Comparison of ENCODE assay signal across 13 cellular contexts in the genomic region with DNA sequence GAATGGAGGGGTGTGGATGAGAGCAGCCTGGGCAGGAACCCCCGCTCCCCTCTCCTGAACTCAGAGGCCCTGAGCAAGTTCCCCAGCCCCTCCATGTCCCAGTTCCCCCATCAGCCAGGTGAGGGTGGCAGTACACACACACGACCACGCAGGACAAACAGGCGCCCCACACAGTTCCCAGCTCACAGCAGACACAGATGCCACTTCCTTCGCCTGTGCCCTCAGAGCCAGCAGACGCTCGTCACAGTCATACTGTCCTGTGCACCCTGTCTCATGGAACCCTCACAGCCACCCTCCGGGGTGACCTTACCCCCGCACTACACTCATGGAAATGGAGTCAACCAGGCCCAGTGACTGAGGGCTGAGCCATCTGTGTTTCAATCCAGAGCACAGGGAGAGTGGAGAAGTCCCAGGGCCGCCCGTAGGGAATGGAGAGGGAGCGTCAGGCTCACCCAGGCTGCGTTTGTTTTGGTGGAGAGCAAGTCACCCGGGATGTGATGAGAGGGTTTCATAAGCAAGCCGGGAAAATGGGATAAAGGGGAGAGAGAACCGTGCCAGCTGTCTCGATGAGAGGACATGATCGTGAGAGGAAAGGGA. TPM values are rescaled to one million over a fixed set of nuclear protein-coding genes. Genes with fewer than 3 reads are reported as not detected.
A peak's percentile ranks its signal among the peaks of the same experiment; 100 is the strongest.
DNase-seq lines count a peak whose midpoint lies in the region; ATAC-seq, FAIRE-seq and TF ChIP-seq lines count a peak whose summit lies in the region.
"Had no signal": no experiment of that assay in that cellular context is flagged by ENCODE, and none has a peak within 500 bp of the region (broad histone marks: within the 10 kb centered on the region; RNA-seq: fewer than 3 reads in every experiment).

No MANE protein-coding gene starts in this region.

- H3K4me3 ChIP-seq in CD8-positive, alpha-beta T cell (ENCODE audit: low read depth, low read length): no peak overlapping the region
- H3K4me3 ChIP-seq in heart left ventricle (no peak overlapping the region), thyroid gland (replicated peaks in 1 of 3) (no peak overlapping the region)
- H3K4me3 ChIP-seq: prostate gland had no signal

- no peak overlapping the region for H3K4me3 Mint-ChIP-seq in CD8-positive, alpha-beta T cell
- no peak overlapping the region for H3K4me3 Mint-ChIP-seq in T-helper 17 cell
- no peak overlapping the region for H3K4me3 Mint-ChIP-seq in neural crest cell

- intact Hi-C loops in CD8-positive, alpha-beta T cell (cut with DNase I, micrococcal nuclease): no loop called here
- intact Hi-C loops in heart left ventricle (cut with DNase I) (no loop called here), thyroid gland (cut with DNase I) (no loop called here)

- peaks cover 50% of the 10 kb centered on the region for H3K36me3 ChIP-seq in CD8-positive, alpha-beta T cell (ENCODE audit: insufficient read depth, low read length)
- H3K36me3 ChIP-seq in heart left ventricle (peaks cover 0 to 79% (median 66%) of the 10 kb centered on the region in 9 donors), thyroid gland (peaks cover 12 to 16% of the 10 kb centered on the region in 2 donors)
- H3K36me3 ChIP-seq: prostate gland had no signal

- no peak for TF ChIP-seq POLR2A in heart left ventricle (IDR thresholded peaks at IDR 0.05)
- no peak for TF ChIP-seq POLR2A in thyroid gland (IDR thresholded peaks at IDR 0.05)
- no peak for TF ChIP-seq POLR2A in H54 (IDR thresholded peaks at IDR 0.05; ENCODE audit: low read depth, low read length)

- H3K27me3 ChIP-seq in CD8-positive, alpha-beta T cell (ENCODE audit: insufficient read depth, low read length): no peaks in the 10 kb centered on the region
- H3K27me3 ChIP-seq in heart left ventricle: no peaks in the 10 kb centered on the region
- no peaks in the 10 kb centered on the region for H3K27me3 ChIP-seq in thyroid gland

- no peak for ATAC-seq in CD8-positive, alpha-beta T cell
- no peak for ATAC-seq in T-helper 17 cell
- ATAC-seq in heart left ventricle: peak in 3 of 4 donors; percentile 28 to 44 (median 31)
- no peak for ATAC-seq in HG03039 (IDR thresholded peaks at IDR 0.05; ENCODE audit: unreplicated experiment)

- 62 to 80% (median 78%) methylated on average over 15 to 18 of the region's 18 CpGs for WGBS in heart left ventricle, 4 donors
- 83 to 84% methylated on average over 18 of the region's 18 CpGs for WGBS in thyroid gland, 2 donors

- TF ChIP-seq CTCF in CD8-positive, alpha-beta T cell (IDR thresholded peaks at IDR 0.05): no peak
- TF ChIP-seq CTCF in heart left ventricle (IDR thresholded peaks at IDR 0.05) (no peak), neural crest cell (conservative IDR thresholded peaks at IDR 0.05) (no peak), thyroid gland (IDR thresholded peaks at IDR 0.05) (no peak)

- H3K27ac Mint-ChIP-seq in CD8-positive, alpha-beta T cell: peak overlapping the region; percentile 80
- H3K27ac Mint-ChIP-seq in T-helper 17 cell (peak overlapping the region; percentile 93), neural crest cell (ENCODE audit: unreplicated experiment) (peak overlapping the region; percentile 65)

- H3K27me3 Mint-ChIP-seq in CD8-positive, alpha-beta T cell (ENCODE audit: low read depth): no peaks in the 10 kb centered on the region
- H3K27me3 Mint-ChIP-seq in T-helper 17 cell (no peaks in the 10 kb centered on the region), neural crest cell (ENCODE audit: low read depth) (no peaks in the 10 kb centered on the region)

- no peak overlapping the region for H3K27ac ChIP-seq in CD8-positive, alpha-beta T cell (ENCODE audit: low read depth, low read length)
- H3K27ac ChIP-seq in heart left ventricle: peak overlapping the region in 3 of 12 donors; percentile 3 to 48 (median 28)
- no peak overlapping the region for H3K27ac ChIP-seq in thyroid gland
- H3K27ac ChIP-seq: C4-2B, prostate gland had no signal

- no peak for DNase-seq in CD8-positive, alpha-beta T cell
- DNase-seq in T-helper 17 cell (no peak), heart left ventricle (no peak), neural crest cell (ENCODE audit: low read depth, low spot score) (no peak), thyroid gland (no peak), GM19238 (ENCODE audit: insufficient read length, low spot score) (no peak), H54 (ENCODE audit: insufficient read length, low spot score) (no peak)
- DNase-seq: activated CD4-positive, alpha-beta T cell treated with anti-CD3 and anti-CD28 coated beads, Interleukin-2, amount 50 U/mL, for 4 hours; stimulated activated CD4-positive, alpha-beta T cell treated with anti-CD3 and anti-CD28 coated beads, Interleukin-1b, Interleukin-23, amount 100 ng/mL, for 48 hours had no signal

- H3K9me3 ChIP-seq in CD8-positive, alpha-beta T cell (ENCODE audit: low read length): no peaks in the 10 kb centered on the region
- H3K9me3 ChIP-seq in T-helper 17 cell (ENCODE audit: control insufficient read depth, low read length, poor library complexity, severe bottlenecking) (no peaks in the 10 kb centered on the region), heart left ventricle (no peaks in the 10 kb centered on the region), thyroid gland (no peaks in the 10 kb centered on the region)
- H3K9me3 ChIP-seq: prostate gland had no signal

- no peaks in the 10 kb centered on the region for H3K4me1 Mint-ChIP-seq in CD8-positive, alpha-beta T cell (ENCODE audit: low read depth)
- H3K4me1 Mint-ChIP-seq in T-helper 17 cell (peaks cover 2% of the 10 kb centered on the region), neural crest cell (peaks cover 21% of the 10 kb centered on the region)

- no peak for FAIRE-seq in H54 (lab: Jason Lieb, UNC)
- FAIRE-seq: G401.6 had no signal

- no peaks in the 10 kb centered on the region for H3K4me1 ChIP-seq in CD8-positive, alpha-beta T cell (ENCODE audit: insufficient read depth, low read length)
- H3K4me1 ChIP-seq in heart left ventricle: peaks cover 0 to 6% (median 0%) of the 10 kb centered on the region in 12 donors
- no peaks in the 10 kb centered on the region for H3K4me1 ChIP-seq in thyroid gland
- H3K4me1 ChIP-seq: prostate gland had no signal

- H3K9me3 Mint-ChIP-seq in CD8-positive, alpha-beta T cell: no peaks in the 10 kb centered on the region
- no peaks in the 10 kb centered on the region for H3K9me3 Mint-ChIP-seq in neural crest cell

- peaks cover 83% of the 10 kb centered on the region for H3K36me3 Mint-ChIP-seq in CD8-positive, alpha-beta T cell
- peaks cover 5% of the 10 kb centered on the region for H3K36me3 Mint-ChIP-seq in T-helper 17 cell (ENCODE audit: low read depth)
- H3K36me3 Mint-ChIP-seq in neural crest cell (ENCODE audit: low read depth): peaks cover 8% of the 10 kb centered on the region

- POLR2A ChIA-PET in CD8-positive, alpha-beta T cell (lab: Charles Lee): no interaction called here

- CTCF ChIA-PET in CD8-positive, alpha-beta T cell (lab: Charles Lee): no interaction called here

RNA-seq across cellular contexts. Expression of a gene that starts 47.5 kb away (rescaled TPM):
- 100 to 1,000 TPM; 359 TPM for total RNA-seq in CD8-positive, alpha-beta T cell
- 100 to 1,000 TPM; 318 to 366 TPM for total RNA-seq in T-helper 17 cell
- 100 to 1,000 TPM; 291 to 942 (median 603) TPM for total RNA-seq in heart left ventricle
- polyA plus RNA-seq in heart left ventricle: 100 to 1,000 TPM; 164 to 259 TPM
- total RNA-seq in neural crest cell: 518 and 528 TPM in 2 replicates
- 100 to 1,000 TPM; 464 to 818 (median 553) TPM for total RNA-seq in thyroid gland

Comparison
In these comparisons a context has a peak if more than half of its experiments do, and no peak if none do; other contexts are left out.
1. ATAC-seq: peak in heart left ventricle (3 of 4); none in CD8-positive, alpha-beta T cell (single experiment), T-helper 17 cell (single experiment) and HG03039 (single experiment).
2. Peak in every context shown above with its lines, with median percentiles within 50 percentile points of each other: H3K27ac Mint-ChIP-seq.